Comparison of ENCODE assay signal across 5 cellular contexts in genomic region chr17:17010545-17011034, GRCh38. TPM values are rescaled to one million over a fixed set of nuclear protein-coding genes. Genes with fewer than 3 reads are reported as not detected.
"Had no signal": no experiment of that assay in that cellular context is flagged by ENCODE, and none has a peak within 500 bp of the region (broad histone marks: within the 10 kb centered on the region; RNA-seq: fewer than 3 reads in every experiment).

No MANE protein-coding gene starts in this region.

RNA-seq across cellular contexts. Expression of gene TNFRSF13B, which starts 38.7 kb away (rescaled TPM):
- total RNA-seq: activated CD8-positive, alpha-beta T cell treated with anti-CD3 and anti-CD28 coated beads, Interleukin-2, amount 10 ng/mL, durations not matched to agents 7 days and 5 days; activated T-helper 1 cell treated with anti-CD3 and anti-CD28 coated beads, Interleukin-12 subunit alpha, Interleukin-12 subunit beta, Interleukin-2, Interleukin-4 antibody, amounts not matched to agents 30 ng/mL and 10 ng/mL and 1 ng/mL, durations not matched to agents 14 hours and 24 hours and 36 hours; lower leg skin; pulmonary artery endothelial cell had no signal
- polyA plus RNA-seq: immature natural killer cell had no signal
